Comparison of ENCODE assay signal across 8 cellular contexts in the genomic region with DNA sequence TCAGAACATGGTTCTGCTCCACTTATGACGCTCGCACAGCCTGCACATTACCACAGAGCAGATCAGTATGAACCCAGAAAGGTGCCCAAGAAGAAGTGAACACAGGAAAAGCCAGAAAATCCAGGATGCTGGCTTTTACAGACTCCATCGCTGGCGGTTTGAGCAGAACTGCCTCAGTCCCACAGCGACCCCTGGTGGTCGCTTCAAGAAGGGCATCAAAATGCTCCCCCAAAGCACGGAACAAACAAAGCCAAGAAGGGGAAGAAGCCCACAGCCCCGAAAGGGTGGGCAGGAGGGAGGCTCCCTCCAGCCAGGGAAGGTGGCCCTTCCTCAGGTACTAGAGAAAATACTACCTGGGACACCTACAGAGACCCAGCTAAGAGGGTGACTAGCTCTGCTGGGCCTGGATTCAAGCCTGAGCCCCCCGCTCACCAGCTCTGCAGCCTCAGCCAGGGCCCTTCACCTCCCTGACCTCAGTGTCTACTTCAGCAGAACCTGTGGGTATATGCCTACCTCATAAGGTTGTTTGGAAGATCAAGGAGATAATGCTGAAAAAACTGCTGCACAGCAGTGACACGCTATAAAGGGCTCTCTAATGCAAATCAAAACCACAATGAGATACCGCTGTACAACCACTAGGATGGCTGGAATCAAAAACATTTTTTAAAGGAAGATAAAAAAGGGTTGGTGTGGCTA.
DNase-seq lines count a peak whose midpoint lies in the region; ATAC-seq and TF ChIP-seq lines count a peak whose summit lies in the region.

No MANE protein-coding gene starts in this region.

- H3K27ac Mint-ChIP-seq in memory B cell: peak overlapping the region; percentile 94

- no peak overlapping the region for H3K4me3 ChIP-seq in astrocyte of the spinal cord (ENCODE audit: low read depth, low read length)

- peaks cover 49% of the 10 kb centered on the region for H3K36me3 Mint-ChIP-seq in memory B cell

- TF ChIP-seq CTCF in astrocyte of the spinal cord (IDR thresholded peaks at IDR 0.05; ENCODE audit: low read depth, low read length): peak; percentile 75

- no peak overlapping the region for H3K4me3 Mint-ChIP-seq in memory B cell

- peaks cover 51% of the 10 kb centered on the region for H3K4me1 Mint-ChIP-seq in memory B cell

- DNase-seq in CD1c-positive myeloid dendritic cell (ENCODE audit: extremely low spot score) (peak; percentile 42), HEK293T (ENCODE audit: extremely low spot score) (peak; percentile 37), astrocyte of the spinal cord (ENCODE audit: low read depth, low spot score) (no peak), memory B cell (ENCODE audit: low spot score in 2 of 2) (no peak), NCI-H1930 (lab: John Stamatoyannopoulos, UW) (no peak), C1 segment of cervical spinal cord (lab: John Stamatoyannopoulos, UW) (no peak)

- POLR2A ChIA-PET in HEK293T (lab: Yijun Ruan, JAX): no interaction called here

- CTCF ChIA-PET in HEK293T (lab: Yijun Ruan, JAX): no interaction called here

- ATAC-seq in memory B cell (ENCODE audit: low read depth): no peak
- ATAC-seq in HG02642 (IDR thresholded peaks at IDR 0.05; ENCODE audit: poor library complexity, unreplicated experiment): no peak
- no peak for ATAC-seq in GM21381 (IDR thresholded peaks at IDR 0.05; ENCODE audit: unreplicated experiment)

- in situ Hi-C loops in astrocyte of the spinal cord (cut with HindIII; ENCODE audit: low sequenced_read_pairs): no loop called here

- no peaks in the 10 kb centered on the region for H3K27me3 Mint-ChIP-seq in memory B cell

- peaks cover 5% of the 10 kb centered on the region for H3K9me3 Mint-ChIP-seq in memory B cell

TF ChIP-seq in HEK293T, 16 proteins besides CTCF, POLR2A, EP300 and RAD21:
- TF ChIP-seq CTBP1 (IDR thresholded peaks at IDR 0.05; ENCODE audit: borderline replicate concordance): no peak
- no peak for TF ChIP-seq LEF1 (IDR thresholded peaks at IDR 0.05; ENCODE audit: borderline replicate concordance)
- no peak for TF ChIP-seq FOXK2 (IDR thresholded peaks at IDR 0.05)
- TF ChIP-seq ZNF384 (IDR thresholded peaks at IDR 0.05): no peak
- no peak for TF ChIP-seq TARDBP (IDR thresholded peaks at IDR 0.05)
- no peak for TF ChIP-seq BHLHE40 (IDR thresholded peaks at IDR 0.05; ENCODE audit: borderline replicate concordance)
- TF ChIP-seq L3MBTL2 (conservative IDR thresholded peaks at IDR 0.05): no peak
- TF ChIP-seq NFRKB (IDR thresholded peaks at IDR 0.05): no peak
- TF ChIP-seq, protein P1, sequence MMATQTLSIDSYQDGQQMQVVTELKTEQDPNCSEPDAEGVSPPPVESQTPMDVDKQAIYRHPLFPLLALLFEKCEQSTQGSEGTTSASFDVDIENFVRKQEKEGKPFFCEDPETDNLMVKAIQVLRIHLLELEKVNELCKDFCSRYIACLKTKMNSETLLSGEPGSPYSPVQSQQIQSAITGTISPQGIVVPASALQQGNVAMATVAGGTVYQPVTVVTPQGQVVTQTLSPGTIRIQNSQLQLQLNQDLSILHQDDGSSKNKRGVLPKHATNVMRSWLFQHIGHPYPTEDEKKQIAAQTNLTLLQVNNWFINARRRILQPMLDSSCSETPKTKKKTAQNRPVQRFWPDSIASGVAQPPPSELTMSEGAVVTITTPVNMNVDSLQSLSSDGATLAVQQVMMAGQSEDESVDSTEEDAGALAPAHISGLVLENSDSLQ (IDR thresholded peaks at IDR 0.05): no peak
- no peak for TF ChIP-seq FOXM1 (IDR thresholded peaks at IDR 0.05; ENCODE audit: borderline replicate concordance)
- no peak for TF ChIP-seq SP1 (IDR thresholded peaks at IDR 0.05)
- TF ChIP-seq FOXA1 (IDR thresholded peaks at IDR 0.05): no peak
- no peak for TF ChIP-seq ARNT (IDR thresholded peaks at IDR 0.05)
- no peak for TF ChIP-seq HDGF (IDR thresholded peaks at IDR 0.05; ENCODE audit: borderline replicate concordance)

Comparison
In these comparisons a context has a peak if more than half of its experiments do, and no peak if none do; other contexts are left out.
1. DNase-seq: peak in CD1c-positive myeloid dendritic cell (single experiment) and HEK293T (single experiment); none in astrocyte of the spinal cord (single experiment), memory B cell (0 of 2), NCI-H1930 (0 of 2) and C1 segment of cervical spinal cord (0 of 14).